In genomic region chr11:32792111-32792947, GRCh38 we compare ENCODE assay signal across 8 cellular contexts. TPM values are rescaled to one million over a fixed set of nuclear protein-coding genes. Genes with fewer than 3 reads are reported as not detected.
A peak's percentile ranks its signal among the peaks of the same experiment; 100 is the strongest.
DNase-seq lines count a peak whose midpoint lies in the region; ATAC-seq and TF ChIP-seq lines count a peak whose summit lies in the region.

No MANE protein-coding gene starts in this region.

- no peaks in the 10 kb centered on the region for H3K27me3 Mint-ChIP-seq in endodermal cell (ENCODE audit: insufficient read depth)

- H3K9me3 Mint-ChIP-seq in endodermal cell, result no peaks in the 10 kb centered on the region

- H3K9me3 ChIP-seq in adipocyte (ENCODE audit: control insufficient read depth, low read length) (no peaks in the 10 kb centered on the region), muscle layer of duodenum (ENCODE audit: control insufficient read depth in 1 of 2, low read length in 2 of 2) (no peaks in the 10 kb centered on the region), endodermal cell (ENCODE audit: control insufficient read depth, low read length) (no peaks in the 10 kb centered on the region)

- H3K9ac ChIP-seq in adipocyte (ENCODE audit: low read length) (no peak overlapping the region), endodermal cell (ENCODE audit: extremely low read depth, low read length, poor library complexity, severe bottlenecking) (no peak overlapping the region)

- ATAC-seq in GM18519 (IDR thresholded peaks at IDR 0.05; ENCODE audit: low FRiP score, unreplicated experiment) (peak; percentile 5), HG02884 (IDR thresholded peaks at IDR 0.05; ENCODE audit: unreplicated experiment) (peak; percentile 20)

- H3K27me3 ChIP-seq in adipocyte (replicated peaks; ENCODE audit: control insufficient read depth, insufficient read depth, low read length) (peaks cover 9% of the 10 kb centered on the region), muscle layer of duodenum (ENCODE audit: low read depth, low read length) (no peaks in the 10 kb centered on the region), endodermal cell (ENCODE audit: control insufficient read depth, insufficient read depth, low read length, poor library complexity, severe bottlenecking) (no peaks in the 10 kb centered on the region)

- H3K27ac Mint-ChIP-seq in endodermal cell, result no peak overlapping the region

- H3K4me3 Mint-ChIP-seq in endodermal cell, result no peak overlapping the region

- H3K36me3 Mint-ChIP-seq in endodermal cell (ENCODE audit: low read depth), result no peaks in the 10 kb centered on the region

- DNase-seq in adipocyte (ENCODE audit: low read depth) (no peak), NCI-H748 treated with DMSO at 0.1 percent for 48 hours (lab: John Stamatoyannopoulos, UW) (no peak), T-helper 9 cell (no peak), endodermal cell (no peak)
- no peak for DNase-seq in activated T-cell treated with anti-CD3 and anti-CD28 coated beads, Interleukin-2, amount 50 U/mL, for 48 hours

- no peak for TF ChIP-seq CTCF in endodermal cell (conservative IDR thresholded peaks at IDR 0.05)

- no peaks in the 10 kb centered on the region for H3K4me1 ChIP-seq in adipocyte (ENCODE audit: control insufficient read depth, insufficient read depth, low read length)
- H3K4me1 ChIP-seq in muscle layer of duodenum (ENCODE audit: control insufficient read depth in 1 of 2, insufficient read depth in 2 of 2, low read length in 2 of 2), result no peaks in the 10 kb centered on the region
- no peaks in the 10 kb centered on the region for H3K4me1 ChIP-seq in endodermal cell (ENCODE audit: control insufficient read depth, insufficient read depth, low read length)

- peak overlapping the region; percentile 56 for H3K4me3 ChIP-seq in adipocyte (ENCODE audit: low read length)
- H3K4me3 ChIP-seq in muscle layer of duodenum (ENCODE audit: low read depth in 1 of 2, low read length in 2 of 2), result peak overlapping the region; percentile 22 to 39
- H3K4me3 ChIP-seq in endodermal cell (ENCODE audit: low read length), result no peak overlapping the region

- 43 to 72% methylated on average over 2 to 6 of the region's 6 CpGs for WGBS in endodermal cell (ENCODE audit: insufficient coverage in 1 of 2, insufficient read length in 1 of 2), 2 experiments

- H3K27ac ChIP-seq in muscle layer of duodenum (ENCODE audit: low read length) (no peak overlapping the region), endodermal cell (ENCODE audit: low read depth, low read length) (no peak overlapping the region)

- H3K36me3 ChIP-seq in adipocyte (ENCODE audit: control insufficient read depth, insufficient read depth, low read length, severe bottlenecking), result no peaks in the 10 kb centered on the region
- H3K36me3 ChIP-seq in muscle layer of duodenum (ENCODE audit: control insufficient read depth in 1 of 2, insufficient read depth in 2 of 2, low read length in 2 of 2), result no peaks in the 10 kb centered on the region
- no peaks in the 10 kb centered on the region for H3K36me3 ChIP-seq in endodermal cell (ENCODE audit: control insufficient read depth, insufficient read depth, low read length)

- no peaks in the 10 kb centered on the region for H3K4me1 Mint-ChIP-seq in endodermal cell

RNA-seq across cellular contexts. Expression of gene CCDC73, which starts 2.1 kb away (rescaled TPM):
- total RNA-seq in endodermal cell, result not detected
- not detected for polyA plus RNA-seq in endodermal cell (2013, experiment 1 of 2)
- polyA plus RNA-seq in endodermal cell (2013, experiment 2 of 2), result not detected

RNA-seq across cellular contexts. Expression of gene PRRG4, which starts 37.4 kb away (rescaled TPM):
- total RNA-seq in endodermal cell, result 1 to 10 TPM; 2.9 to 3.7 TPM
- polyA plus RNA-seq in endodermal cell (2013, experiment 1 of 2), result 0.25 TPM
- polyA plus RNA-seq in endodermal cell (2013, experiment 2 of 2), result 0.25 TPM
